Comparison of ENCODE assay signal across 11 cellular contexts in genomic region chr16:1545044-1545736, GRCh38. TPM values are rescaled to one million over a fixed set of nuclear protein-coding genes. Genes with fewer than 3 reads are reported as not detected.
DNase-seq lines count a peak whose midpoint lies in the region; ATAC-seq and TF ChIP-seq lines count a peak whose summit lies in the region.
"Had no signal": no experiment of that assay in that cellular context is flagged by ENCODE, and none has a peak within 500 bp of the region (broad histone marks: within the 10 kb centered on the region; RNA-seq: fewer than 3 reads in every experiment).

No MANE protein-coding gene starts in this region.

- peaks cover 6% of the 10 kb centered on the region for H3K9me3 Mint-ChIP-seq in glutamatergic neuron (ENCODE audit: unreplicated experiment)

- peak overlapping the region; percentile 85 for H3K23ac ChIP-seq in neuronal stem cell (ENCODE audit: low read depth, low read length, poor library complexity)

- H3K27ac Mint-ChIP-seq in glutamatergic neuron (ENCODE audit: unreplicated experiment) = peak overlapping the region; percentile 6

- ATAC-seq in HG03442 (IDR thresholded peaks at IDR 0.05; ENCODE audit: unreplicated experiment) = no peak
- no peak for ATAC-seq in GM21723 (IDR thresholded peaks at IDR 0.05; ENCODE audit: unreplicated experiment)
- ATAC-seq: activated CD4-positive, CD25-positive, alpha-beta regulatory T cell treated with anti-CD3 and anti-CD28 coated beads, Interleukin-2, amount 50 U/mL, for 24 hours had no signal

- peak overlapping the region; percentile 49 for H3K4me3 Mint-ChIP-seq in glutamatergic neuron (ENCODE audit: unreplicated experiment)

- H3K4me1 ChIP-seq in BLaER1 (peaks cover 80% of the 10 kb centered on the region), neuronal stem cell (ENCODE audit: control insufficient read depth in 2 of 2, insufficient read depth in 1 of 2, low read depth in 1 of 2, low read length in 2 of 2) (no peaks in the 10 kb centered on the region), PC-9 (replicated peaks; ENCODE audit: insufficient read depth) (peaks cover 20% of the 10 kb centered on the region)

- no peaks in the 10 kb centered on the region for H3K79me2 ChIP-seq in PC-9 (ENCODE audit: low read depth)

- H3K9me2 ChIP-seq in PC-9 (ENCODE audit: insufficient read depth) = no peaks in the 10 kb centered on the region

- CTCF ChIA-PET in PC-9 (lab: Charles Lee) = no interaction called here

- BruUV-seq in PC-9 (replicated peaks; lab: Mats Ljungman, UMichigan) = no TSS peak

- H3K9ac ChIP-seq in BLaER1 (peak overlapping the region; percentile 11; the same call in 1 of the 2 replicates), neuronal stem cell (ENCODE audit: low read depth, low read length, poor library complexity) (no peak overlapping the region)

- POLR2A ChIA-PET in PC-9 (lab: Charles Lee; ENCODE audit: unreplicated experiment) = no interaction called here

- no peak overlapping the region for H3K4ac ChIP-seq in neuronal stem cell (ENCODE audit: low read length)

- intact Hi-C loops in PC-9 (cut with micrococcal nuclease; ENCODE audit: unreplicated experiment) = no loop called here

- no peak overlapping the region for H2BK12ac ChIP-seq in neuronal stem cell (ENCODE audit: low read length)

- no CpG with 5 or more reads among the region's 19 CpGs for WGBS in neuronal stem cell (ENCODE audit: extremely low coverage in 2 of 2, insufficient read length in 2 of 2, insufficient replicate concordance in 1 of 2), 2 donors

- H3K36me3 ChIP-seq in BLaER1 = peaks cover 4% of the 10 kb centered on the region; the same call in 1 of the 2 replicates
- H3K36me3 ChIP-seq in neuronal stem cell (replicated peaks in 1 of 2; ENCODE audit: control insufficient read depth in 2 of 2, insufficient read depth in 2 of 2, low read length in 2 of 2) = peaks cover 5 to 18% of the 10 kb centered on the region in 2 donors
- H3K36me3 ChIP-seq in PC-9 (ENCODE audit: low read depth) = no peaks in the 10 kb centered on the region

- no peak overlapping the region for H2AFZ ChIP-seq in neuronal stem cell (ENCODE audit: low read length)
- H2AFZ ChIP-seq in PC-9 = no peak overlapping the region

- H3K4me2 ChIP-seq in BLaER1 (peak overlapping the region; percentile 91), neuronal stem cell (ENCODE audit: insufficient read depth, low read length, poor library complexity, severe bottlenecking) (no peak overlapping the region), PC-9 (no peak overlapping the region)

- no peak overlapping the region for H4K8ac ChIP-seq in neuronal stem cell (ENCODE audit: low read depth, low read length)

- no peak overlapping the region for H3K18ac ChIP-seq in neuronal stem cell (ENCODE audit: low read length)

- no peak overlapping the region for H2BK5ac ChIP-seq in neuronal stem cell (ENCODE audit: low read length)

- peak overlapping the region; percentile 23 for H3K4me3 ChIP-seq in BLaER1
- no peak overlapping the region for H3K4me3 ChIP-seq in neuronal stem cell (ENCODE audit: low read length in 2 of 2)
- no peak overlapping the region for H3K4me3 ChIP-seq in PC-9

- H2BK120ac ChIP-seq in neuronal stem cell (ENCODE audit: low read depth, low read length) = no peak overlapping the region

- H3K79me1 ChIP-seq in neuronal stem cell (ENCODE audit: low read depth, low read length) = peaks cover 9% of the 10 kb centered on the region

- H3K27me3 ChIP-seq in BLaER1 (peaks cover 27% of the 10 kb centered on the region), neuronal stem cell (ENCODE audit: control insufficient read depth in 3 of 3, insufficient read depth in 3 of 3, low read depth in 1 of 3, low read length in 3 of 3) (no peaks in the 10 kb centered on the region), PC-9 (ENCODE audit: insufficient read depth, low read depth) (no peaks in the 10 kb centered on the region)

- no peak overlapping the region for H2BK15ac ChIP-seq in neuronal stem cell (ENCODE audit: low read length)

- H4K20me1 ChIP-seq in BLaER1 (peaks cover 35% of the 10 kb centered on the region), PC-9 (ENCODE audit: insufficient read depth) (no peaks in the 10 kb centered on the region)

- H3K4me1 Mint-ChIP-seq in glutamatergic neuron (ENCODE audit: low read depth, unreplicated experiment) = peaks cover 35% of the 10 kb centered on the region

- H3K27me3 Mint-ChIP-seq in glutamatergic neuron (ENCODE audit: unreplicated experiment) = peaks cover 6% of the 10 kb centered on the region

- peak overlapping the region; percentile 39; the same call in 1 of the 2 replicates for H3K27ac ChIP-seq in BLaER1
- no peak overlapping the region for H3K27ac ChIP-seq in neuronal stem cell (replicated peaks; ENCODE audit: low read length)
- H3K27ac ChIP-seq in PC-9 = no peak overlapping the region

- DNase-seq in UCSD-AML1 (lab: John Stamatoyannopoulos, UW; ENCODE audit: unreplicated experiment) (peak; percentile 55), glutamatergic neuron (no peak), neuronal stem cell (ENCODE audit: low spot score) (no peak), PC-9 (no peak), GM20000 (ENCODE audit: low spot score) (no peak)
- DNase-seq: NK-92 treated with Interleukin-12 subunit alpha and Interleukin-12 subunit beta, amount 100 ng/mL, for 24 hours had no signal

- no peak overlapping the region for H3K14ac ChIP-seq in neuronal stem cell (ENCODE audit: low read length)

- no peak overlapping the region for H2AK5ac ChIP-seq in neuronal stem cell (ENCODE audit: low read depth, low read length)

- H4K91ac ChIP-seq in neuronal stem cell (ENCODE audit: low read depth, low read length, poor library complexity) = no peak overlapping the region

- H3F3A ChIP-seq in PC-9 (ENCODE audit: insufficient read depth, low read depth) = peaks cover 9% of the 10 kb centered on the region

- peaks cover 6% of the 10 kb centered on the region for H3K36me3 Mint-ChIP-seq in glutamatergic neuron (ENCODE audit: unreplicated experiment)

- no peaks in the 10 kb centered on the region for H3K9me3 ChIP-seq in BLaER1
- H3K9me3 ChIP-seq in neuronal stem cell (replicated peaks in 1 of 2; ENCODE audit: control insufficient read depth in 2 of 2, insufficient read depth in 1 of 2, low read depth in 1 of 2, low read length in 2 of 2) = no peaks in the 10 kb centered on the region
- H3K9me3 ChIP-seq in PC-9 (ENCODE audit: insufficient read depth, low read depth) = no peaks in the 10 kb centered on the region

- TF ChIP-seq CTCF in glutamatergic neuron (IDR thresholded peaks at IDR 0.05; ENCODE audit: partially characterized antibody, unreplicated experiment) (no peak), PC-9 (conservative IDR thresholded peaks at IDR 0.05) (no peak), GM20000 (IDR thresholded peaks at IDR 0.05; ENCODE audit: extremely low read depth, missing control alignments) (no peak)

RNA-seq across cellular contexts. Expression of gene TMEM204, which starts 11.7 kb away (rescaled TPM):
- total RNA-seq in glutamatergic neuron (ENCODE audit: unreplicated experiment) = 0.22 TPM
- not detected for polyA plus RNA-seq in neuronal stem cell (2013, experiment 1 of 2)
- polyA plus RNA-seq in neuronal stem cell (2013, experiment 2 of 2) = not detected
- not detected in 2 replicates for total RNA-seq in PC-9 (2021)

RNA-seq across cellular contexts. Expression of gene TELO2, which starts 52.0 kb away (rescaled TPM):
- total RNA-seq in glutamatergic neuron (ENCODE audit: unreplicated experiment) (101 TPM), PC-9 (2021) (56.0 and 67.6 TPM in 2 replicates)
- polyA plus RNA-seq in neuronal stem cell (2013, experiment 1 of 2) = 17.1 TPM
- polyA plus RNA-seq in neuronal stem cell (2013, experiment 2 of 2) = 16.7 TPM

RNA-seq across cellular contexts. Expression of gene PTX4, which starts 56.4 kb away (rescaled TPM):
- total RNA-seq in glutamatergic neuron (ENCODE audit: unreplicated experiment) (2.2 TPM), PC-9 (2021) (0.39 TPM in 1 of 2 replicates, not detected in the other)
- polyA plus RNA-seq in neuronal stem cell (2013, experiment 1 of 2) = not detected
- polyA plus RNA-seq in neuronal stem cell (2013, experiment 2 of 2) = not detected
- total RNA-seq: myocyte had no signal
